18 cellular contexts compared by ENCODE assay signal in the genomic region with DNA sequence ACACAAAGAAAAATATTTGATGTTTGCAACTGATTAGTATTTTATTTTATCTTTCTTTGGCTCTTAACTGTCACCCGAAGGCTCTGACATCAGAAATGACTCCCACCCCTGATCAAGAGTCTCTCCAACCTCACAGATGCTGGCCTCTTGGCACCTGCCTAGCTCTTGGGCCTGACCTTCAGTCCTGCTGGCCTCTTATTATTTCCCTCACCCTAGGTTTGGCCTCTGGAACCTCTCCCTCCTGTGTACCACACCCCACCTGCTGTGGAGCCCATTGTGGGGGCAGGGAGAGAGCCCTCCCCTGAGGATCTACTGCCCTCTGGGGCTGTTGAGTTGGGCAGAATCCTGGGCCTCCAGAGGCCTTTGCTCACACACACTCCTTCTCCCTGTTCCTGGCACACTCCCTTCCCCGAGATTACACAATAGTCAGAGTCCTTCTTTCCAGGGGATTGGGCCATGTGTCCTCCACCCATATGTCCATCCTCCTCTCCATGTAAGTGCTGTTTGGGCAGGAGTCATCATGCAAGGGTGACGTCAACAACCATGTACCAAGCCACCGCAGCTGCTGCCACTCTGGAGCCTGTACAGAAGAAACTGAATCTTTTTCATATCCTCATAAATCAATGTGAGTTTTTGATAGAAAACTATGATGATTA.
DNase-seq lines count a peak whose midpoint lies in the region; ATAC-seq and TF ChIP-seq lines count a peak whose summit lies in the region.
"Had no signal": no experiment of that assay in that cellular context is flagged by ENCODE, and none has a peak within 500 bp of the region (broad histone marks: within the 10 kb centered on the region; RNA-seq: fewer than 3 reads in every experiment).

No MANE protein-coding gene starts in this region.

- TF ChIP-seq POLR2A in lower leg skin (IDR thresholded peaks at IDR 0.05), result no peak

- H3K27me3 ChIP-seq in tibial artery (no peaks in the 10 kb centered on the region), BE2C (no peaks in the 10 kb centered on the region)

- TF ChIP-seq CTCF in fibroblast of mammary gland (conservative IDR thresholded peaks at IDR 0.05; ENCODE audit: control insufficient read depth, insufficient read depth, low read depth, low read length) (no peak), lower leg skin (IDR thresholded peaks at IDR 0.05) (no peak), tibial artery (IDR thresholded peaks at IDR 0.05) (no peak), BE2C (IDR thresholded peaks at IDR 0.05; ENCODE audit: low read depth, low read length) (no peak)

- intact Hi-C loops in lower leg skin (cut with DNase I; ENCODE audit: low total_unique reads), result no loop called here
- intact Hi-C loops in tibial artery (cut with DNase I; ENCODE audit: low total_unique reads), result no loop called here

- H3K27ac ChIP-seq in tibial artery, result peak overlapping the region; percentile 70 to 75

- H3K9me3 ChIP-seq in tibial artery (peaks cover 0 to 3% (median 0%) of the 10 kb centered on the region in 3 donors), BE2C (no peaks in the 10 kb centered on the region)

- no peak overlapping the region for H3K4me3 ChIP-seq in fibroblast of mammary gland (ENCODE audit: control insufficient read depth, low read depth, low read length)
- H3K4me3 ChIP-seq in lower leg skin (ENCODE audit: low read depth, poor library complexity, severe bottlenecking), result no peak overlapping the region
- H3K4me3 ChIP-seq in tibial artery, result no peak overlapping the region
- no peak overlapping the region for H3K4me3 ChIP-seq in BE2C (ENCODE audit: low read depth, low read length)
- H3K4me3 ChIP-seq: smooth muscle cell had no signal

- 40 to 49% methylated on average over 4 of the region's 4 CpGs for WGBS in lower leg skin, 2 donors

- no peak for ATAC-seq in left lobe of liver

- peaks cover 0 to 34% (median 14%) of the 10 kb centered on the region in 4 donors for H3K4me1 ChIP-seq in tibial artery
- H3K4me1 ChIP-seq in BE2C, result no peaks in the 10 kb centered on the region

- DNase-seq in LHCN-M2 (ENCODE audit: low read depth) (peak; percentile 26), fibroblast of mammary gland (ENCODE audit: low read depth) (peak; percentile 71), lower leg skin (ENCODE audit: low spot score in 2 of 2) (peak; percentile 56 to 90), tibial artery (peak; percentile 81 to 88), left lobe of liver (ENCODE audit: low spot score) (no peak), NCI-H1092 (lab: John Stamatoyannopoulos, UW) (no peak), BE2C (no peak)
- DNase-seq in NK-92 treated with Interleukin-12 subunit alpha and Interleukin-12 subunit beta, amount 100 ng/mL, for 24 hours (lab: John Stamatoyannopoulos, UW), result no peak
- DNase-seq: activated CD4-positive, alpha-beta T cell treated with anti-CD3 and anti-CD28 coated beads for 48 hours; activated CD8-positive, alpha-beta memory T cell treated with anti-CD3 and anti-CD28 coated beads, Interleukin-2, amount 50 U/mL, for 4 hours; activated gamma-delta T cell; GOT3; immature natural killer cell; Karpas-422; NCI-H1105 treated with DMSO at 0.1 percent for 48 hours; NCI-H524; stimulated activated CD4-positive, alpha-beta T cell treated with anti-CD3 and anti-CD28 coated beads, Interleukin-4, amount 100 ng/mL, for 24 hours had no signal

- H3K36me3 ChIP-seq in tibial artery (no peaks in the 10 kb centered on the region), BE2C (no peaks in the 10 kb centered on the region)

Comparison
In these comparisons a context has a peak if more than half of its experiments do, and no peak if none do; other contexts are left out.
1. DNase-seq: peak in LHCN-M2 (single experiment), fibroblast of mammary gland (single experiment), lower leg skin (2 of 2) and tibial artery (2 of 2); none in left lobe of liver (single experiment), NK-92 treated with Interleukin-12 subunit alpha and Interleukin-12 subunit beta, amount 100 ng/mL, for 24 hours (single experiment), NCI-H1092 (single experiment) and BE2C (single experiment).